ENCODE assay signal across 18 cellular contexts in the genomic region with DNA sequence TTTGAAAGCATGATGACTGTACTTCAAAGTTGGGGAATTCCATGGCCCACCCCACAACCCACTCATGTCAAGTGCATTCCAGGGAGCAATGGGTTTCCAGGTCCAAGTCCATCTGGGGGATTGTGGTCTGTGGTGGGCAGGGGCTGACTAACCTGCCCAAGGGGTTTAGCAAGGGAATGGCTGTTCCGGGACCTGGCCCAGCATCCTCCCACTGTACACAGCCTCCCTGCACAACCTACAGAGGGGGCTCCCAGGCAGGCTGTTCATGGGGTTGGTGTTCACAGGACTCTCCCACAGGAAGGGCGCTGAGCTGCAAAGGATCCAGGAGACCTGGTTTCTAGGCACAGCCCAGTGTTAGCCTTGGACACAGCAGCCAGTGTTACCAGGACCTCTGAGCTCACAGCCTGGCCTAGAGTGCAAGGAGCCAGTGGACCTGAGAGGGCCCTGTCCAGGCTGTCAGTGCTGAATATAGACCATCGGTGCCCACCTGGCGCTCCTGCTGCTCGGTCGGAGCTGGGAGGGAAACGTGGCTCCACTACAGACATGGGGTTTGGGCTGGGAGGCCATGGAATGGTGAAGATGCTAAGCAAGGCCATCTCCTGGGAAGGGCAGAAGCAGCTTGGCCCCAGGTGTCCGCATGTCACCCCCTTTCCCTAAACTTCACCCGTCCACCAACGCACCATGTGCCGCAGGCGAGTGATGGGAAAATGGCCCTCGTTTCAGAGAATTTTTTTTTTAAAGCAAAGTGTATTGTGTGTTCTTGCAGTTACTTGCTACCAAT.
A peak's percentile ranks its signal among the peaks of the same experiment; 100 is the strongest.
DNase-seq lines count a peak whose midpoint lies in the region; ATAC-seq and TF ChIP-seq lines count a peak whose summit lies in the region.
"Had no signal": no experiment of that assay in that cellular context is flagged by ENCODE, and none has a peak within 500 bp of the region (broad histone marks: within the 10 kb centered on the region; RNA-seq: fewer than 3 reads in every experiment).

No MANE protein-coding gene starts in this region.

- H3K36me3 ChIP-seq in IMR-90 (ENCODE audit: control insufficient read depth, insufficient read depth, low read length), result no peaks in the 10 kb centered on the region
- H3K36me3 ChIP-seq in neural progenitor cell, result no peaks in the 10 kb centered on the region
- no peaks in the 10 kb centered on the region for H3K36me3 ChIP-seq in sigmoid colon
- H3K36me3 ChIP-seq: BE2C had no signal

- H2BK15ac ChIP-seq in IMR-90 (ENCODE audit: low read depth, low read length), result no peak overlapping the region

- H3K79me2 ChIP-seq in neural progenitor cell (ENCODE audit: low read depth), result no peaks in the 10 kb centered on the region

- H3K4me2 ChIP-seq in IMR-90 (ENCODE audit: low read depth, low read length) (no peak overlapping the region), neural progenitor cell (no peak overlapping the region)

- H3K27ac ChIP-seq in IMR-90 (ENCODE audit: insufficient read depth, low read length) (no peak overlapping the region), neural progenitor cell (no peak overlapping the region), sigmoid colon (no peak overlapping the region)

- H3K27me3 ChIP-seq in IMR-90 (ENCODE audit: control insufficient read depth, insufficient read depth, low read length) (no peaks in the 10 kb centered on the region), neural progenitor cell (no peaks in the 10 kb centered on the region), sigmoid colon (no peaks in the 10 kb centered on the region)

- H2AK9ac ChIP-seq in IMR-90 (replicated peaks; ENCODE audit: low read depth, low read length, poor library complexity), result no peak overlapping the region

- H3K14ac ChIP-seq in IMR-90 (replicated peaks; ENCODE audit: low read depth, low read length), result no peak overlapping the region

- H3K4me3 ChIP-seq in IMR-90 (ENCODE audit: insufficient read depth, low read depth, low read length), result no peak overlapping the region
- no peak overlapping the region for H3K4me3 ChIP-seq in neural progenitor cell
- no peak overlapping the region for H3K4me3 ChIP-seq in sigmoid colon

- H3K9me3 ChIP-seq in IMR-90 (ENCODE audit: control insufficient read depth, insufficient read depth, low read length) (no peaks in the 10 kb centered on the region), neural progenitor cell (ENCODE audit: low read depth) (no peaks in the 10 kb centered on the region), sigmoid colon (no peaks in the 10 kb centered on the region)
- H3K9me3 ChIP-seq: BE2C had no signal

- H3K36me3 Mint-ChIP-seq in neural progenitor cell, result peaks cover 14% of the 10 kb centered on the region
- H3K36me3 Mint-ChIP-seq: CD4-positive, alpha-beta memory T cell had no signal

- H3K27ac Mint-ChIP-seq in neural progenitor cell, result no peak overlapping the region
- H3K27ac Mint-ChIP-seq: CD4-positive, alpha-beta memory T cell; HFFc6 had no signal

- ATAC-seq in IMR-90 (ENCODE audit: low read depth) (no peak), HG02840 (IDR thresholded peaks at IDR 0.05; ENCODE audit: low FRiP score, unreplicated experiment) (no peak)
- ATAC-seq: PC-3 had no signal

- no peak for TF ChIP-seq POLR2A in IMR-90 (IDR thresholded peaks at IDR 0.05; ENCODE audit: low read depth, low read length)
- TF ChIP-seq POLR2A in sigmoid colon (IDR thresholded peaks at IDR 0.05), result no peak

- no peak overlapping the region for H4K5ac ChIP-seq in IMR-90 (ENCODE audit: low read depth, low read length)

- TF ChIP-seq CTCF in IMR-90 (conservative IDR thresholded peaks at IDR 0.05; ENCODE audit: low read depth, low read length) (no peak), neural progenitor cell (IDR thresholded peaks at IDR 0.05) (no peak), sigmoid colon (IDR thresholded peaks at IDR 0.05) (no peak)

- no peak overlapping the region for H3K18ac ChIP-seq in IMR-90 (ENCODE audit: low read depth, low read length)

- peaks cover 38% of the 10 kb centered on the region for H3K4me1 Mint-ChIP-seq in neural progenitor cell
- H3K4me1 Mint-ChIP-seq: CD4-positive, alpha-beta memory T cell had no signal

- H3K27me3 Mint-ChIP-seq in neural progenitor cell (ENCODE audit: insufficient read depth, low read depth), result peaks cover 10% of the 10 kb centered on the region
- H3K27me3 Mint-ChIP-seq: CD4-positive, alpha-beta memory T cell had no signal

- POLR2A ChIA-PET in IMR-90 (lab: Charles Lee; ENCODE audit: unreplicated experiment), result no interaction called here

- no peak overlapping the region for H3K9ac ChIP-seq in IMR-90 (ENCODE audit: low read depth, low read length)
- H3K9ac ChIP-seq in neural progenitor cell, result no peak overlapping the region

- H3K4me3 Mint-ChIP-seq in neural progenitor cell, result no peak overlapping the region
- H3K4me3 Mint-ChIP-seq: CD4-positive, alpha-beta memory T cell; HFFc6 had no signal

- 100% methylated on average over 1 of the region's 13 CpGs; no CpG with 5 or more reads in 1 of the 2 experiments for WGBS in IMR-90 (ENCODE audit: extremely low coverage in 2 of 2, insufficient read length in 1 of 2), 2 experiments
- 95 to 96% methylated on average over 13 of the region's 13 CpGs for WGBS in sigmoid colon, 2 donors

- no peaks in the 10 kb centered on the region for H3K4me1 ChIP-seq in IMR-90 (ENCODE audit: control insufficient read depth, insufficient read depth, low read length)
- peaks cover 19% of the 10 kb centered on the region for H3K4me1 ChIP-seq in neural progenitor cell
- no peaks in the 10 kb centered on the region for H3K4me1 ChIP-seq in sigmoid colon

- H3K23ac ChIP-seq in IMR-90 (ENCODE audit: low read depth, low read length), result no peak overlapping the region

- no peak overlapping the region for H2AK5ac ChIP-seq in IMR-90 (ENCODE audit: low read depth, low read length)

- in situ Hi-C loops in IMR-90 (cut with MboI; ENCODE audit: low sequenced_read_pairs), result no loop called here

- H4K8ac ChIP-seq in IMR-90 (ENCODE audit: low read depth in 2 of 2, low read length in 2 of 2), result no peak overlapping the region

- no peaks in the 10 kb centered on the region; the same call in 1 of the 2 replicates for H3K9me1 ChIP-seq in IMR-90 (ENCODE audit: insufficient read depth, low read length)

- TF ChIP-seq EP300 in sigmoid colon (IDR thresholded peaks at IDR 0.05), result no peak

- peaks cover 0 to 4% of the 10 kb centered on the region in 2 experiments; a peak in 2 of 4 replicates for H3K79me1 ChIP-seq in IMR-90 (ENCODE audit: low read depth in 1 of 2, low read length in 2 of 2)

- no peak overlapping the region for H2BK20ac ChIP-seq in IMR-90 (ENCODE audit: low read depth, low read length)

- no TSS peak for BruUV-seq in IMR-90 (replicated peaks; lab: Mats Ljungman, UMichigan)

- H3K9me3 Mint-ChIP-seq in neural progenitor cell, result no peaks in the 10 kb centered on the region
- H3K9me3 Mint-ChIP-seq: HFFc6 had no signal

- no peak overlapping the region for H3K4ac ChIP-seq in IMR-90 (ENCODE audit: low read depth, low read length)

- intact Hi-C loops in IMR-90 (cut with micrococcal nuclease) (no loop called here), sigmoid colon (cut with DNase I) (no loop called here)

- H4K20me1 ChIP-seq in IMR-90 (ENCODE audit: insufficient read depth, low read length), result no peaks in the 10 kb centered on the region
- peaks cover 58% of the 10 kb centered on the region for H4K20me1 ChIP-seq in neural progenitor cell (ENCODE audit: low read depth)

- H2BK120ac ChIP-seq in IMR-90 (ENCODE audit: low read depth, low read length), result no peak overlapping the region

- DNase-seq in Daoy (ENCODE audit: low read depth) (peak; percentile 59), IMR-90 (peak; percentile 5), iPS-NIHi11 (ENCODE audit: low spot score) (peak; percentile 44), neural progenitor cell (ENCODE audit: low spot score) (peak; percentile 43), sigmoid colon (no peak), HCEC 1CT (no peak)
- DNase-seq: BE2C; CD4-positive, alpha-beta memory T cell; DMS79; HFFc6; Karpas-422; MM.1S; NCI-H1105 treated with DMSO at 0.1 percent for 48 hours; NCI-H187; NCI-H446 treated with DMSO at 0.1 percent for 48 hours; NCI-H748 treated with DMSO at 0.1 percent for 48 hours; PC-3 had no signal

- H3F3A ChIP-seq in neural progenitor cell (ENCODE audit: low read depth), result peaks cover 17% of the 10 kb centered on the region

- no peak for TF ChIP-seq RAD21 in IMR-90 (IDR thresholded peaks at IDR 0.05; ENCODE audit: low read length)

- H2AFZ ChIP-seq in IMR-90 (replicated peaks; ENCODE audit: low read length, poor library complexity), result no peak overlapping the region
- H2AFZ ChIP-seq in neural progenitor cell (replicated peaks), result no peak overlapping the region

- H3K56ac ChIP-seq in IMR-90 (ENCODE audit: extremely low read depth, insufficient read depth, low read length), result no peak overlapping the region

- dilution Hi-C loops in IMR-90 (cut with HindIII; ENCODE audit: low sequenced_read_pairs, unreplicated experiment), result no loop called here

- H2BK5ac ChIP-seq in IMR-90 (ENCODE audit: low read depth, low read length, poor library complexity, severe bottlenecking), result no peak overlapping the region

- CTCF ChIA-PET in IMR-90 (lab: Yijun Ruan, JAX), result no interaction called here

- H4K91ac ChIP-seq in IMR-90 (ENCODE audit: insufficient read depth, low read depth, low read length), result no peak overlapping the region

TF ChIP-seq in IMR-90, 13 proteins besides CTCF, POLR2A, EP300 and RAD21 (continues in another document):
- no peak for TF ChIP-seq MAFK (IDR thresholded peaks at IDR 0.05; ENCODE audit: low read depth, low read length)
- TF ChIP-seq BHLHE40 (IDR thresholded peaks at IDR 0.05; ENCODE audit: low read depth, low read length), result no peak
- TF ChIP-seq CHD1 (IDR thresholded peaks at IDR 0.05; ENCODE audit: low read depth, low read length), result no peak
- TF ChIP-seq RFX5 (IDR thresholded peaks at IDR 0.05; ENCODE audit: low read depth, low read length), result no peak
- TF ChIP-seq, protein P1, sequence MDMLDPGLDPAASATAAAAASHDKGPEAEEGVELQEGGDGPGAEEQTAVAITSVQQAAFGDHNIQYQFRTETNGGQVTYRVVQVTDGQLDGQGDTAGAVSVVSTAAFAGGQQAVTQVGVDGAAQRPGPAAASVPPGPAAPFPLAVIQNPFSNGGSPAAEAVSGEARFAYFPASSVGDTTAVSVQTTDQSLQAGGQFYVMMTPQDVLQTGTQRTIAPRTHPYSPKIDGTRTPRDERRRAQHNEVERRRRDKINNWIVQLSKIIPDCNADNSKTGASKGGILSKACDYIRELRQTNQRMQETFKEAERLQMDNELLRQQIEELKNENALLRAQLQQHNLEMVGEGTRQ (IDR thresholded peaks at IDR 0.05; ENCODE audit: low read depth, low read length), result no peak
- TF ChIP-seq, protein P2, sequence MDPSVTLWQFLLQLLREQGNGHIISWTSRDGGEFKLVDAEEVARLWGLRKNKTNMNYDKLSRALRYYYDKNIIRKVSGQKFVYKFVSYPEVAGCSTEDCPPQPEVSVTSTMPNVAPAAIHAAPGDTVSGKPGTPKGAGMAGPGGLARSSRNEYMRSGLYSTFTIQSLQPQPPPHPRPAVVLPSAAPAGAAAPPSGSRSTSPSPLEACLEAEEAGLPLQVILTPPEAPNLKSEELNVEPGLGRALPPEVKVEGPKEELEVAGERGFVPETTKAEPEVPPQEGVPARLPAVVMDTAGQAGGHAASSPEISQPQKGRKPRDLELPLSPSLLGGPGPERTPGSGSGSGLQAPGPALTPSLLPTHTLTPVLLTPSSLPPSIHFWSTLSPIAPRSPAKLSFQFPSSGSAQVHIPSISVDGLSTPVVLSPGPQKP (IDR thresholded peaks at IDR 0.05; ENCODE audit: borderline replicate concordance, low read depth, low read length), result no peak
- no peak for TF ChIP-seq CEBPB (IDR thresholded peaks at IDR 0.05; ENCODE audit: low read depth, low read length)

Comparison
In these comparisons a context has a peak if more than half of its experiments do, and no peak if none do; other contexts are left out.
1. DNase-seq: peak in Daoy (single experiment), IMR-90 (single experiment), iPS-NIHi11 (single experiment) and neural progenitor cell (single experiment); none in sigmoid colon (single experiment) and HCEC 1CT (single experiment).